In genomic region chr21:15352009-15352408, GRCh38 we compare ENCODE assay signal across 1 cellular context.
TF ChIP-seq lines count a peak whose summit lies in the region.

No MANE protein-coding gene starts in this region.

TF ChIP-seq in HepG2, 621 proteins besides CTCF, POLR2A, EP300 and RAD21 (continued from another document):
- no peak for TF ChIP-seq PRDM10 (CRISPR knock-in tag; IDR thresholded peaks at IDR 0.05; ENCODE audit: low read depth)
- TF ChIP-seq HOMEZ (CRISPR knock-in tag; IDR thresholded peaks at IDR 0.05; ENCODE audit: low read depth) = peak; percentile 51; the same call in 1 of the 2 replicates
- TF ChIP-seq ZNF619 (CRISPR knock-in tag; IDR thresholded peaks at IDR 0.05) = no peak
- TF ChIP-seq, protein P1, sequence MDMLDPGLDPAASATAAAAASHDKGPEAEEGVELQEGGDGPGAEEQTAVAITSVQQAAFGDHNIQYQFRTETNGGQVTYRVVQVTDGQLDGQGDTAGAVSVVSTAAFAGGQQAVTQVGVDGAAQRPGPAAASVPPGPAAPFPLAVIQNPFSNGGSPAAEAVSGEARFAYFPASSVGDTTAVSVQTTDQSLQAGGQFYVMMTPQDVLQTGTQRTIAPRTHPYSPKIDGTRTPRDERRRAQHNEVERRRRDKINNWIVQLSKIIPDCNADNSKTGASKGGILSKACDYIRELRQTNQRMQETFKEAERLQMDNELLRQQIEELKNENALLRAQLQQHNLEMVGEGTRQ (IDR thresholded peaks at IDR 0.05; ENCODE audit: low read depth, low read length) = peak; percentile 11; the same call in 1 of the 2 replicates
- TF ChIP-seq, protein P1 (CRISPR knock-in tag; IDR thresholded peaks at IDR 0.05; ENCODE audit: borderline replicate concordance) = no peak; the same call in 1 of the 2 replicates
- TF ChIP-seq PRDM15 (CRISPR knock-in tag; IDR thresholded peaks at IDR 0.05) = 0 out of 2 replicates have a peak, but pooled peaks have one; percentile 30
- no peak for TF ChIP-seq U2AF1 (optimal IDR thresholded peaks at IDR 0.05; ENCODE audit: low read depth, low read length)
- TF ChIP-seq ZMYM4 (CRISPR knock-in tag; IDR thresholded peaks at IDR 0.05) = peak; percentile 77
- TF ChIP-seq EHMT2 (IDR thresholded peaks at IDR 0.05; ENCODE audit: borderline replicate concordance, low read depth, low read length) = peak; percentile 55; the same call in 1 of the 2 replicates
- TF ChIP-seq POGZ (CRISPR knock-in tag; IDR thresholded peaks at IDR 0.05) = 0 out of 2 replicates have a peak, but pooled peaks have one; percentile 16
- TF ChIP-seq REL (CRISPR knock-in tag; conservative IDR thresholded peaks at IDR 0.05) = no peak
- peak; percentile 35; the same call in 1 of the 2 replicates for TF ChIP-seq ZNF749 (CRISPR knock-in tag; IDR thresholded peaks at IDR 0.05; ENCODE audit: borderline replicate concordance)
- TF ChIP-seq ZFP36L1 (CRISPR knock-in tag; IDR thresholded peaks at IDR 0.05) = peak; percentile 56; the same call in 1 of the 2 replicates
- peak; percentile 69 for TF ChIP-seq HNF4A (CRISPR knock-in tag; IDR thresholded peaks at IDR 0.05)
- TF ChIP-seq ZC3H4 (CRISPR knock-in tag; IDR thresholded peaks at IDR 0.05; ENCODE audit: borderline replicate concordance) = no peak
- peak; percentile 35; the same call in 1 of the 2 replicates for TF ChIP-seq PHF8 (CRISPR knock-in tag; IDR thresholded peaks at IDR 0.05)
- TF ChIP-seq FOXK1 (CRISPR knock-in tag; IDR thresholded peaks at IDR 0.05; ENCODE audit: borderline replicate concordance, low read depth) = no peak
- peak; percentile 30; the same call in 1 of the 2 replicates for TF ChIP-seq RBFOX2 (IDR thresholded peaks at IDR 0.05; ENCODE audit: low read depth, low read length)
- peak; percentile 54; the same call in 1 of the 2 replicates for TF ChIP-seq POLR2G (IDR thresholded peaks at IDR 0.05; ENCODE audit: low read depth, low read length)
- no peak for TF ChIP-seq ZNF333 (CRISPR knock-in tag; IDR thresholded peaks at IDR 0.05; ENCODE audit: borderline replicate concordance)
- TF ChIP-seq SYNCRIP (IDR thresholded peaks at IDR 0.05; ENCODE audit: insufficient read depth, low read depth, low read length) = no peak
